In the genomic region with DNA sequence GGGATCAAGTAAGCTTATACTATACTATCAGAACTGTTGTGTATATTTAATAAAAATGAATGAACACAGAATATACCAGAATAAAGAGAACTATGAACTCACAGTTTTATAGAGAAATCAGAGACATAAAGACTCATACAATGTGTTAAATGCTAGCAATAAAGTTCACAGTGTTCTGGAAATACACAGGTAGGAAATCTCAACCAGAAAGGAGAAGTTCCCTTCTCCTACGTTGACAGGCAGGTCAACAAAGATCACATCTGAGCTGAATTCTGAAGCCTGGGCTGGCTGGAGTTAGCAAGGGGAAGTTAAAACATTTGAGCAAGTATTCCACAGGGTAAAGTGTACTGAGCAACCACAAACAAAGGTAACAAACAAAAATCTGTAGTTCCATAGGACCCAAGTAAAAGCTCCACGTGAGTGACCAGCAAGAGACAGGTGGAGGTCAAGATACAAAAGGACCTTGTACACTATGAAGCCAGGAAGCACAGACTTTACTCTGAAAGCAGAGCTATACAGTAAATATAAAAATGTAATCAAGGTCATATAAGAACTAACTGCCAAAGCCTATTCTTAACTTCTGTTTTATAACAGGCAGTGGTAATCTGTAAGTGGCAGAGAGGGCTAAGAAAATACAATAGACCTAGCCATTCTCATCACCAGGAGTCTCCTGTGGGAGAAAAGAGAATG, we compare ENCODE assay signal across 28 cellular contexts. TPM values are rescaled to one million over a fixed set of nuclear protein-coding genes. Genes with fewer than 3 reads are reported as not detected.
A peak's percentile ranks its signal among the peaks of the same experiment; 100 is the strongest.
DNase-seq lines count a peak whose midpoint lies in the region; ATAC-seq and TF ChIP-seq lines count a peak whose summit lies in the region.
"Had no signal": no experiment of that assay in that cellular context is flagged by ENCODE, and none has a peak within 500 bp of the region (broad histone marks: within the 10 kb centered on the region; RNA-seq: fewer than 3 reads in every experiment).

No MANE protein-coding gene starts in this region.

- peaks cover 67% of the 10 kb centered on the region for H3K4me1 Mint-ChIP-seq in activated naive CD4-positive, alpha-beta T cell treated with anti-CD3 and anti-CD28 coated beads, Interleukin-2, amount 50 U/mL, for 24 hours
- H3K4me1 Mint-ChIP-seq in activated B cell treated with CpG ODN at 0.5 μM for 24 hours = peaks cover 19% of the 10 kb centered on the region
- H3K4me1 Mint-ChIP-seq in naive B cell = peaks cover 17 to 25% (median 21%) of the 10 kb centered on the region in 3 donors

- TF ChIP-seq EP300 in transverse colon (IDR thresholded peaks at IDR 0.05; ENCODE audit: low read depth) = no peak

- H3K4me1 ChIP-seq in transverse colon = peaks cover 0 to 58% (median 20%) of the 10 kb centered on the region in 4 donors
- H3K4me1 ChIP-seq: foreskin keratinocyte, SJCRH30 had no signal

- peak overlapping the region in 3 of 4 donors; percentile 21 to 62 (median 45) for H3K27ac ChIP-seq in transverse colon
- H3K27ac ChIP-seq: BLaER1 treated with 17β-estradiol and CSF1 and Interleukin-3, amounts not matched to agents 10 nM and 100 nM; cardiac muscle cell; foreskin keratinocyte; SJCRH30 had no signal

- H3K27ac Mint-ChIP-seq in activated naive CD4-positive, alpha-beta T cell treated with anti-CD3 and anti-CD28 coated beads, Interleukin-2, amount 50 U/mL, for 24 hours = peak overlapping the region; percentile 14
- H3K27ac Mint-ChIP-seq in activated B cell treated with CpG ODN at 0.5 μM for 24 hours = peak overlapping the region; percentile 9
- H3K27ac Mint-ChIP-seq in naive B cell = peak overlapping the region in 5 of 6 donors; percentile 45 to 82 (median 56)

- no peak for DNase-seq in activated naive CD4-positive, alpha-beta T cell (lab: John Stamatoyannopoulos, UW)
- DNase-seq in activated B cell treated with CpG ODN at 0.5 μM for 24 hours = no peak
- DNase-seq in naive B cell = no peak
- no peak for DNase-seq in transverse colon
- no peak for DNase-seq in HUDEP-2 (lab: John Stamatoyannopoulos, UW; ENCODE audit: unreplicated experiment in 76 of 76)
- DNase-seq in NCI-H1694 treated with DMSO at 0.1 percent for 48 hours (lab: John Stamatoyannopoulos, UW) = no peak
- DNase-seq: ACHN; activated naive CD4-positive, alpha-beta T cell treated with anti-CD3 and anti-CD28 coated beads, Interleukin-2, amount 50 U/mL, for 16 hours; Calu3; cortex of kidney; DMS79 treated with DMSO at 0.1 percent for 48 hours; foreskin keratinocyte; Karpas-422; mesendoderm; NCI-H1417 treated with DMSO at 0.1 percent for 48 hours; NCI-H774; occipital lobe; SJCRH30; stimulated activated naive CD8-positive, alpha-beta T cell treated with anti-CD3 and anti-CD28 coated beads, Interleukin-15, Interleukin-2, amounts not matched to agents 100 U/mL and 50 U/mL, for 24 hours; T-cell had no signal

- intact Hi-C loops in activated B cell treated with CpG ODN at 0.5 μM for 24 hours (cut with micrococcal nuclease) (no loop called here), transverse colon (cut with DNase I; ENCODE audit: low total_unique reads) (no loop called here)

- no peak overlapping the region for H3K4me3 ChIP-seq in transverse colon
- H3K4me3 ChIP-seq: ascending aorta; BLaER1 treated with 17β-estradiol and CSF1 and Interleukin-3, amounts not matched to agents 10 nM and 100 nM; cardiac muscle cell; SJCRH30; tibial nerve had no signal

- CTCF ChIA-PET in activated B cell treated with CpG ODN at 0.5 μM for 24 hours (lab: Charles Lee) = interaction anchor here (2.1 kb wide), 1 partner anchor 12 kb away, joined by 5 read pairs; no protein-coding TSS in a partner anchor

- no peaks in the 10 kb centered on the region for H3K9me3 ChIP-seq in transverse colon
- H3K9me3 ChIP-seq: ascending aorta, SJCRH30, tibial nerve had no signal

- TF ChIP-seq POLR2A in transverse colon (IDR thresholded peaks at IDR 0.05) = no peak

- TF ChIP-seq CTCF in activated B cell treated with CpG ODN at 0.5 μM for 24 hours (IDR thresholded peaks at IDR 0.05) (no peak), transverse colon (IDR thresholded peaks at IDR 0.05) (no peak)

- no peaks in the 10 kb centered on the region for H3K27me3 Mint-ChIP-seq in activated naive CD4-positive, alpha-beta T cell treated with anti-CD3 and anti-CD28 coated beads, Interleukin-2, amount 50 U/mL, for 24 hours
- H3K27me3 Mint-ChIP-seq in activated B cell treated with CpG ODN at 0.5 μM for 24 hours (no peaks in the 10 kb centered on the region), naive B cell (no peaks in the 10 kb centered on the region)
- H3K27me3 Mint-ChIP-seq: T-cell had no signal

- no peaks in the 10 kb centered on the region for H3K9me3 Mint-ChIP-seq in activated naive CD4-positive, alpha-beta T cell treated with anti-CD3 and anti-CD28 coated beads, Interleukin-2, amount 50 U/mL, for 24 hours
- H3K9me3 Mint-ChIP-seq in activated B cell treated with CpG ODN at 0.5 μM for 24 hours (no peaks in the 10 kb centered on the region), naive B cell (no peaks in the 10 kb centered on the region)
- H3K9me3 Mint-ChIP-seq: T-cell had no signal

- POLR2A ChIA-PET in activated B cell treated with CpG ODN at 0.5 μM for 24 hours (lab: Charles Lee) = interaction anchor here (0.6 kb wide), 1 partner anchor 16 kb away, joined by 4 read pairs; no protein-coding TSS in a partner anchor

- 41 to 44% methylated on average over 2 of the region's 2 CpGs for WGBS in transverse colon (ENCODE audit: low coverage in 1 of 2), 2 donors

- H3K27me3 ChIP-seq in transverse colon = no peaks in the 10 kb centered on the region
- H3K27me3 ChIP-seq: ascending aorta; BLaER1 treated with 17β-estradiol and CSF1 and Interleukin-3, amounts not matched to agents 10 nM and 100 nM; cardiac muscle cell; foreskin keratinocyte; SJCRH30; tibial nerve had no signal

- in situ Hi-C loops in transverse colon (cut with MboI; ENCODE audit: low pct_ligation_motif_present in 1 of 4, low pct_unique_long_range_greater_than_20kb in 1 of 4, low sequenced_read_pairs in 3 of 4) = no loop called here

- H3K36me3 Mint-ChIP-seq in activated naive CD4-positive, alpha-beta T cell treated with anti-CD3 and anti-CD28 coated beads, Interleukin-2, amount 50 U/mL, for 24 hours = peaks cover 28% of the 10 kb centered on the region
- H3K36me3 Mint-ChIP-seq in activated B cell treated with CpG ODN at 0.5 μM for 24 hours (ENCODE audit: low read depth) (peaks cover 85% of the 10 kb centered on the region), naive B cell (peaks cover 23 to 24% of the 10 kb centered on the region in 2 donors)

- ATAC-seq in activated B cell treated with CpG ODN at 0.5 μM for 24 hours (ENCODE audit: low read depth) (no peak), naive B cell (ENCODE audit: low read depth in 2 of 2) (no peak), GM21447 (IDR thresholded peaks at IDR 0.05; ENCODE audit: unreplicated experiment) (no peak)
- ATAC-seq: activated CD4-positive, CD25-positive, alpha-beta regulatory T cell treated with anti-CD3 and anti-CD28 coated beads, Interleukin-2, amount 50 U/mL, for 24 hours; esophagus mucosa; foreskin keratinocyte; stimulated activated naive CD8-positive, alpha-beta T cell treated with anti-CD3 and anti-CD28 coated beads, Interleukin-15, Interleukin-2, amounts not matched to agents 100 U/mL and 50 U/mL, for 24 hours; T-cell had no signal

- H3K4me3 Mint-ChIP-seq in activated naive CD4-positive, alpha-beta T cell treated with anti-CD3 and anti-CD28 coated beads, Interleukin-2, amount 50 U/mL, for 24 hours = no peak overlapping the region
- H3K4me3 Mint-ChIP-seq in activated B cell treated with CpG ODN at 0.5 μM for 24 hours (no peak overlapping the region), naive B cell (no peak overlapping the region)
- H3K4me3 Mint-ChIP-seq: T-cell had no signal

- H3K36me3 ChIP-seq in transverse colon = peaks cover 0 to 76% (median 32%) of the 10 kb centered on the region in 4 donors

RNA-seq across cellular contexts. Expression of a gene that starts 13.0 kb away (rescaled TPM):
- total RNA-seq in activated B cell treated with CpG ODN at 0.5 μM for 24 hours = 46.2 and 49.8 TPM in 2 replicates
- 10 to 100 TPM; 32.2 to 54.4 (median 45.1) TPM for polyA plus RNA-seq in naive B cell (ENCODE audit: low read depth in 6 of 6)
- 100 to 1,000 TPM in 1 of 4 donors, 10 to 100 TPM in 3; 23.1 to 111 (median 88.4) TPM for total RNA-seq in transverse colon

RNA-seq across cellular contexts. Expression of a gene that starts 22.1 kb away (rescaled TPM):
- total RNA-seq in activated B cell treated with CpG ODN at 0.5 μM for 24 hours (20.6 and 23.6 TPM in 2 replicates), transverse colon (10 to 100 TPM in 3 of 4 donors, 1 to 10 TPM in 1; 1.6 to 28.7 (median 21.8) TPM)
- 10 to 100 TPM; 20.2 to 30.9 (median 25.4) TPM for polyA plus RNA-seq in naive B cell (ENCODE audit: low read depth in 6 of 6)
